8 cellular contexts compared by ENCODE assay signal in genomic region chr2:207467716-207468347, GRCh38.
DNase-seq lines count a peak whose midpoint lies in the region; ATAC-seq and TF ChIP-seq lines count a peak whose summit lies in the region.
"Had no signal": no experiment of that assay in that cellular context is flagged by ENCODE, and none has a peak within 500 bp of the region (broad histone marks: within the 10 kb centered on the region; RNA-seq: fewer than 3 reads in every experiment).

No MANE protein-coding gene starts in this region.

- H3K4me1 Mint-ChIP-seq in osteocyte (ENCODE audit: unreplicated experiment) = peaks cover 20% of the 10 kb centered on the region

- H3K27ac Mint-ChIP-seq in osteocyte (ENCODE audit: unreplicated experiment) = peak overlapping the region; percentile 39

- no peaks in the 10 kb centered on the region for H3K36me3 Mint-ChIP-seq in osteocyte (ENCODE audit: unreplicated experiment)

- no peak for TF ChIP-seq CTCF in astrocyte of the cerebellum (IDR thresholded peaks at IDR 0.05; ENCODE audit: low read depth, low read length, missing control alignments)
- no peak for TF ChIP-seq CTCF in osteocyte (IDR thresholded peaks at IDR 0.05)

- H3K27me3 Mint-ChIP-seq in osteocyte (ENCODE audit: unreplicated experiment) = no peaks in the 10 kb centered on the region

- ATAC-seq in GM18868 (IDR thresholded peaks at IDR 0.05; ENCODE audit: unreplicated experiment) (peak; percentile 66), HG02763 (IDR thresholded peaks at IDR 0.05; ENCODE audit: unreplicated experiment) (peak; percentile 68)

- in situ Hi-C loops in astrocyte of the cerebellum (cut with HindIII; ENCODE audit: low sequenced_read_pairs) = no loop called here

- no peak overlapping the region for H3K4me3 ChIP-seq in astrocyte of the cerebellum (ENCODE audit: low read depth, low read length)

- H3K9me3 Mint-ChIP-seq in osteocyte (ENCODE audit: unreplicated experiment) = no peaks in the 10 kb centered on the region

- DNase-seq in astrocyte of the cerebellum (ENCODE audit: low read depth) (peak; percentile 56), osteocyte (ENCODE audit: extremely low spot score, unreplicated experiment) (no peak), inferior parietal cortex (ENCODE audit: extremely low spot score) (no peak), NAMALWA (ENCODE audit: low spot score) (no peak)
- DNase-seq in stimulated activated naive CD4-positive, alpha-beta T cell treated with Interleukin-2 at 50 U/mL for 16 hours (lab: John Stamatoyannopoulos, UW) = no peak
- DNase-seq: activated CD8-positive, alpha-beta memory T cell treated with anti-CD3 and anti-CD28 coated beads for 24 hours had no signal

- H3K4me3 Mint-ChIP-seq in osteocyte (ENCODE audit: unreplicated experiment) = no peak overlapping the region
